In the genomic region with DNA sequence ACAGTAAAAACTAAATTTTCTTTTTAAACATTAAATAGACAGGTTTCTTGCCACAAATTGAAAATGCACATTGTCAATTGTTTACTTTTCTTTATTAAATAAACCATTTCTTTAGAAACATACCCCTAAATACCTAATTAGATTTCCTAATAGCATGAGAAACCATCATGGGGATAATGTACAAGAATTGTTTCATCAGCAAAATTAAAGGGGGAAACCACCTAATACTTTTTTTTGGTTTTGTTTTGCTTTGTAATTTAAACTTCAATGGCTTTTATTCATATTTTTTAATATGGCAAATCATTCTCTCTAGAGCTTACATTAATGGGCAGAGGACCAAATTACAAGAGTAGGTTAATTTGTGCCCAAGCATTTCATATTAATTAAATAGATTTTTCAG, we compare ENCODE assay signal across 2 cellular contexts.
TF ChIP-seq lines count a peak whose summit lies in the region.

No MANE protein-coding gene starts in this region.

TF ChIP-seq in IMR-90, 13 proteins besides CTCF, POLR2A, EP300 and RAD21:
- 0 out of 2 replicates have a peak, but pooled peaks have one; percentile 17 for TF ChIP-seq MAFK (IDR thresholded peaks at IDR 0.05; ENCODE audit: low read depth, low read length)
- TF ChIP-seq BHLHE40 (IDR thresholded peaks at IDR 0.05; ENCODE audit: low read depth, low read length) = no peak

TF ChIP-seq in K562, 482 proteins besides CTCF, POLR2A, EP300 and RAD21:
- no peak for TF ChIP-seq BRCA1 (IDR thresholded peaks at IDR 0.05)
- TF ChIP-seq BRCA1 (CRISPR knock-in tag; IDR thresholded peaks at IDR 0.05) = no peak
- TF ChIP-seq NCOA6 (IDR thresholded peaks at IDR 0.05) = no peak
- TF ChIP-seq SMARCB1 (IDR thresholded peaks at IDR 0.05; ENCODE audit: insufficient read length, low read depth) = no peak
- TF ChIP-seq ZNF3 (CRISPR knock-in tag; IDR thresholded peaks at IDR 0.05) = no peak
- TF ChIP-seq C11orf30 (IDR thresholded peaks at IDR 0.05; ENCODE audit: low read depth) = 0 out of 2 replicates have a peak, but pooled peaks have one; percentile 15
- TF ChIP-seq ZNF140 (CRISPR knock-in tag; IDR thresholded peaks at IDR 0.05) = no peak
- TF ChIP-seq CHD4 (IDR thresholded peaks at IDR 0.05; ENCODE audit: insufficient read depth, insufficient replicate concordance, low read depth, low read length, poor library complexity, severe bottlenecking) = no peak
- TF ChIP-seq ZNF316 (IDR thresholded peaks at IDR 0.05) = peak; percentile 31; the same call in 1 of the 2 replicates
- TF ChIP-seq TEAD4 (IDR thresholded peaks at IDR 0.05; ENCODE audit: low read length) = no peak
- no peak for TF ChIP-seq TEAD4 (CRISPR knock-in tag; IDR thresholded peaks at IDR 0.05; ENCODE audit: borderline replicate concordance)
- TF ChIP-seq, protein P1, sequence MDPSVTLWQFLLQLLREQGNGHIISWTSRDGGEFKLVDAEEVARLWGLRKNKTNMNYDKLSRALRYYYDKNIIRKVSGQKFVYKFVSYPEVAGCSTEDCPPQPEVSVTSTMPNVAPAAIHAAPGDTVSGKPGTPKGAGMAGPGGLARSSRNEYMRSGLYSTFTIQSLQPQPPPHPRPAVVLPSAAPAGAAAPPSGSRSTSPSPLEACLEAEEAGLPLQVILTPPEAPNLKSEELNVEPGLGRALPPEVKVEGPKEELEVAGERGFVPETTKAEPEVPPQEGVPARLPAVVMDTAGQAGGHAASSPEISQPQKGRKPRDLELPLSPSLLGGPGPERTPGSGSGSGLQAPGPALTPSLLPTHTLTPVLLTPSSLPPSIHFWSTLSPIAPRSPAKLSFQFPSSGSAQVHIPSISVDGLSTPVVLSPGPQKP (CRISPR knock-in tag; IDR thresholded peaks at IDR 0.05) = no peak
- no peak for TF ChIP-seq RBM15 (IDR thresholded peaks at IDR 0.05; ENCODE audit: insufficient read depth, low read length)
- no peak for TF ChIP-seq CXXC5 (CRISPR knock-in tag; IDR thresholded peaks at IDR 0.05)
- TF ChIP-seq, protein P2, sequence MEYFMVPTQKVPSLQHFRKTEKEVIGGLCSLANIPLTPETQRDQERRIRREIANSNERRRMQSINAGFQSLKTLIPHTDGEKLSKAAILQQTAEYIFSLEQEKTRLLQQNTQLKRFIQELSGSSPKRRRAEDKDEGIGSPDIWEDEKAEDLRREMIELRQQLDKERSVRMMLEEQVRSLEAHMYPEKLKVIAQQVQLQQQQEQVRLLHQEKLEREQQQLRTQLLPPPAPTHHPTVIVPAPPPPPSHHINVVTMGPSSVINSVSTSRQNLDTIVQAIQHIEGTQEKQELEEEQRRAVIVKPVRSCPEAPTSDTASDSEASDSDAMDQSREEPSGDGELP (CRISPR knock-in tag; IDR thresholded peaks at IDR 0.05; ENCODE audit: borderline replicate concordance) = no peak
- TF ChIP-seq ZNF134 (CRISPR knock-in tag; conservative IDR thresholded peaks at IDR 0.05) = no peak
